22 cellular contexts compared by ENCODE assay signal in the genomic region with DNA sequence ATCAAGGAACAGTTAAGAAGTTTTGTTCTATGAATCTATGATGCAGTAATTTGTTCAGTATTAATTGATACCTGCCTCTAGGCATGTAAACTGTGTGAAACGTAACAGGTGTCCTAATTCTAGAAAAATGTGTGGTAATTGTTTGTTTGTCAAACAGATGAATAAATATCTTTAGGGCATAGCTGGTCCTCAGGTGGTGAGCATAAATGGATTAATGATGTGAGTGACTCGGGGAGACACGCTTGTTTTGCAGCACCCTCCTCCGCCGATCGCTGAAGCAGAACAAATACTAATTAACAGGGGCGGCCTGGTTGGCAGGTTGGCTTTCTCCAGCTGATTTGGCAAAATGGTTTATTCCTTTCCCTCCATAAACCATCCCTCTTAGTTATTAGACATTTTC.
A peak's percentile ranks its signal among the peaks of the same experiment; 100 is the strongest.
DNase-seq lines count a peak whose midpoint lies in the region; ATAC-seq and TF ChIP-seq lines count a peak whose summit lies in the region.
"Had no signal": no experiment of that assay in that cellular context is flagged by ENCODE, and none has a peak within 500 bp of the region (broad histone marks: within the 10 kb centered on the region; RNA-seq: fewer than 3 reads in every experiment).

No MANE protein-coding gene starts in this region.

- ATAC-seq in GM23338 (no peak), natural killer cell (no peak), HG03196 (IDR thresholded peaks at IDR 0.05; ENCODE audit: unreplicated experiment) (no peak)
- ATAC-seq in stimulated activated naive B cell treated with anti-CD40 and anti-IgM and Interleukin-4, amounts not matched to agents 10 μg/mL and 1 μg/mL and 100 μg/mL, for 72 hours (replicated peaks) = no peak
- ATAC-seq: activated CD4-positive, alpha-beta T cell treated with anti-CD3 and anti-CD28 coated beads for 36 hours; foreskin keratinocyte; GM12878; naive thymus-derived CD8-positive, alpha-beta T cell had no signal

- DNase-seq in GM23338 (ENCODE audit: low spot score) (peak; percentile 17), NCI-H146 treated with DMSO at 0.1 percent for 48 hours (lab: John Stamatoyannopoulos, UW; ENCODE audit: unreplicated experiment) (peak; percentile 10), NCI-H82 (lab: John Stamatoyannopoulos, UW) (peak; percentile 92), nephron progenitor cell (peak; percentile 30), osteocyte (ENCODE audit: extremely low spot score, unreplicated experiment) (no peak), natural killer cell (no peak)
- DNase-seq in stimulated activated naive B cell treated with anti-CD40 and anti-IgM and Interleukin-4, amounts not matched to agents 10 μg/mL and 1 μg/mL and 100 μg/mL, for 72 hours = no peak
- DNase-seq: activated CD4-positive, alpha-beta T cell treated with anti-CD3 and anti-CD28 coated beads for 36 hours; foreskin keratinocyte; GOT3; hypothalamus; Karpas-422; kidney; mesenchymal stem cell; naive thymus-derived CD8-positive, alpha-beta T cell; NCI-H1048; psoas muscle; small intestine; stimulated activated CD4-positive, alpha-beta T cell treated with anti-CD3 and anti-CD28 coated beads, Interleukin-4, amount 100 ng/mL, for 1 hour had no signal

- H3K27me3 Mint-ChIP-seq in GM23338 (ENCODE audit: insufficient read depth, low read depth, poor library complexity) = peaks cover 2% of the 10 kb centered on the region
- H3K27me3 Mint-ChIP-seq in nephron progenitor cell (ENCODE audit: low read depth, poor library complexity) = peaks cover 3% of the 10 kb centered on the region
- H3K27me3 Mint-ChIP-seq in osteocyte (ENCODE audit: unreplicated experiment) = no peaks in the 10 kb centered on the region
- no peaks in the 10 kb centered on the region for H3K27me3 Mint-ChIP-seq in stimulated activated naive B cell treated with anti-CD40 and anti-IgM and Interleukin-4, amounts not matched to agents 10 μg/mL and 1 μg/mL and 100 μg/mL, for 72 hours
- no peaks in the 10 kb centered on the region for H3K27me3 Mint-ChIP-seq in natural killer cell (ENCODE audit: low read depth in 2 of 2)
- H3K27me3 Mint-ChIP-seq: activated CD4-positive, alpha-beta T cell treated with anti-CD3 and anti-CD28 coated beads for 36 hours; naive thymus-derived CD8-positive, alpha-beta T cell had no signal

- H3K9me2 ChIP-seq in GM23338 (ENCODE audit: insufficient read depth) = no peaks in the 10 kb centered on the region

- H2AFZ ChIP-seq in GM23338 = no peak overlapping the region

- peaks cover 7% of the 10 kb centered on the region; the same call in 1 of the 3 replicates for H3K36me3 Mint-ChIP-seq in GM23338 (ENCODE audit: low read depth)
- H3K36me3 Mint-ChIP-seq in nephron progenitor cell (ENCODE audit: low read depth) = peaks cover 29% of the 10 kb centered on the region
- peaks cover 20% of the 10 kb centered on the region for H3K36me3 Mint-ChIP-seq in osteocyte (ENCODE audit: unreplicated experiment)
- peaks cover 28 to 48% of the 10 kb centered on the region in 2 donors for H3K36me3 Mint-ChIP-seq in stimulated activated naive B cell treated with anti-CD40 and anti-IgM and Interleukin-4, amounts not matched to agents 10 μg/mL and 1 μg/mL and 100 μg/mL, for 72 hours
- H3K36me3 Mint-ChIP-seq in natural killer cell = peaks cover 7% of the 10 kb centered on the region

- no peaks in the 10 kb centered on the region for H3K79me2 ChIP-seq in GM23338 (replicated peaks; ENCODE audit: insufficient read depth)

- H3K4me1 Mint-ChIP-seq in GM23338 (peaks cover 53% of the 10 kb centered on the region), nephron progenitor cell (peaks cover 99% of the 10 kb centered on the region), osteocyte (ENCODE audit: unreplicated experiment) (peaks cover 69% of the 10 kb centered on the region), natural killer cell (peaks cover 60 to 71% of the 10 kb centered on the region in 2 donors)
- H3K4me1 Mint-ChIP-seq in stimulated activated naive B cell treated with anti-CD40 and anti-IgM and Interleukin-4, amounts not matched to agents 10 μg/mL and 1 μg/mL and 100 μg/mL, for 72 hours = peaks cover 17 to 30% of the 10 kb centered on the region in 2 donors

- H3K4me3 Mint-ChIP-seq in GM23338 (no peak overlapping the region), nephron progenitor cell (peak overlapping the region; percentile 25), osteocyte (ENCODE audit: unreplicated experiment) (no peak overlapping the region), natural killer cell (no peak overlapping the region)
- H3K4me3 Mint-ChIP-seq in stimulated activated naive B cell treated with anti-CD40 and anti-IgM and Interleukin-4, amounts not matched to agents 10 μg/mL and 1 μg/mL and 100 μg/mL, for 72 hours = no peak overlapping the region
- H3K4me3 Mint-ChIP-seq: activated CD4-positive, alpha-beta T cell treated with anti-CD3 and anti-CD28 coated beads for 36 hours had no signal

- no peak overlapping the region for H3K4me3 ChIP-seq in GM23338
- H3K4me3 ChIP-seq: GM12878, psoas muscle had no signal

- H3K4me1 ChIP-seq in GM23338 (ENCODE audit: insufficient read depth) = peaks cover 52% of the 10 kb centered on the region
- H3K4me1 ChIP-seq: foreskin keratinocyte had no signal

- H3K27ac Mint-ChIP-seq in GM23338 (peak overlapping the region; percentile 76), nephron progenitor cell (peak overlapping the region; percentile 55), osteocyte (ENCODE audit: unreplicated experiment) (no peak overlapping the region), natural killer cell (peak overlapping the region in 1 of 2 donors; percentile 31)
- no peak overlapping the region for H3K27ac Mint-ChIP-seq in stimulated activated naive B cell treated with anti-CD40 and anti-IgM and Interleukin-4, amounts not matched to agents 10 μg/mL and 1 μg/mL and 100 μg/mL, for 72 hours
- H3K27ac Mint-ChIP-seq: activated CD4-positive, alpha-beta T cell treated with anti-CD3 and anti-CD28 coated beads for 36 hours had no signal

- no peaks in the 10 kb centered on the region; the same call in 1 of the 2 replicates for H3F3A ChIP-seq in GM23338 (replicated peaks; ENCODE audit: low read depth)

- TF ChIP-seq CTCF in GM23338 (conservative IDR thresholded peaks at IDR 0.05; ENCODE audit: low read depth in 2 of 2) (no peak), nephron progenitor cell (IDR thresholded peaks at IDR 0.05) (no peak), osteocyte (IDR thresholded peaks at IDR 0.05) (no peak), natural killer cell (IDR thresholded peaks at IDR 0.05) (no peak)

- H3K9me3 Mint-ChIP-seq in GM23338 (no peaks in the 10 kb centered on the region), nephron progenitor cell (no peaks in the 10 kb centered on the region), osteocyte (ENCODE audit: unreplicated experiment) (no peaks in the 10 kb centered on the region), natural killer cell (no peaks in the 10 kb centered on the region)
- no peaks in the 10 kb centered on the region for H3K9me3 Mint-ChIP-seq in stimulated activated naive B cell treated with anti-CD40 and anti-IgM and Interleukin-4, amounts not matched to agents 10 μg/mL and 1 μg/mL and 100 μg/mL, for 72 hours
- H3K9me3 Mint-ChIP-seq: naive thymus-derived CD8-positive, alpha-beta T cell had no signal

- peak overlapping the region; percentile 11; the same call in 1 of the 2 replicates for H3K4me2 ChIP-seq in GM23338

- no peaks in the 10 kb centered on the region for H3K27me3 ChIP-seq in GM23338 (ENCODE audit: insufficient read depth)
- H3K27me3 ChIP-seq: foreskin keratinocyte had no signal

- no peaks in the 10 kb centered on the region for H3K36me3 ChIP-seq in GM23338 (ENCODE audit: insufficient read depth)

- intact Hi-C loops in natural killer cell (cut with micrococcal nuclease) = no loop called here

- no peaks in the 10 kb centered on the region for H4K20me1 ChIP-seq in GM23338 (replicated peaks; ENCODE audit: insufficient read depth)

- H3K27ac ChIP-seq in GM23338 (ENCODE audit: low read depth) = no peak overlapping the region; the same call in 1 of the 2 replicates
- H3K27ac ChIP-seq: epithelial cell of prostate, foreskin keratinocyte, psoas muscle had no signal

TF ChIP-seq in GM23338, 12 proteins besides CTCF, POLR2A, EP300 and RAD21 (continues in another document):
- TF ChIP-seq ZNF114 (CRISPR knock-in tag; IDR thresholded peaks at IDR 0.05) = no peak
- TF ChIP-seq CREB1 (CRISPR knock-in tag; IDR thresholded peaks at IDR 0.05; ENCODE audit: low read depth) = no peak
- no peak for TF ChIP-seq POLR2AphosphoS5 (IDR thresholded peaks at IDR 0.05; ENCODE audit: low read depth)
- TF ChIP-seq NANOG (IDR thresholded peaks at IDR 0.05; ENCODE audit: borderline replicate concordance) = no peak
- TF ChIP-seq, protein P1, sequence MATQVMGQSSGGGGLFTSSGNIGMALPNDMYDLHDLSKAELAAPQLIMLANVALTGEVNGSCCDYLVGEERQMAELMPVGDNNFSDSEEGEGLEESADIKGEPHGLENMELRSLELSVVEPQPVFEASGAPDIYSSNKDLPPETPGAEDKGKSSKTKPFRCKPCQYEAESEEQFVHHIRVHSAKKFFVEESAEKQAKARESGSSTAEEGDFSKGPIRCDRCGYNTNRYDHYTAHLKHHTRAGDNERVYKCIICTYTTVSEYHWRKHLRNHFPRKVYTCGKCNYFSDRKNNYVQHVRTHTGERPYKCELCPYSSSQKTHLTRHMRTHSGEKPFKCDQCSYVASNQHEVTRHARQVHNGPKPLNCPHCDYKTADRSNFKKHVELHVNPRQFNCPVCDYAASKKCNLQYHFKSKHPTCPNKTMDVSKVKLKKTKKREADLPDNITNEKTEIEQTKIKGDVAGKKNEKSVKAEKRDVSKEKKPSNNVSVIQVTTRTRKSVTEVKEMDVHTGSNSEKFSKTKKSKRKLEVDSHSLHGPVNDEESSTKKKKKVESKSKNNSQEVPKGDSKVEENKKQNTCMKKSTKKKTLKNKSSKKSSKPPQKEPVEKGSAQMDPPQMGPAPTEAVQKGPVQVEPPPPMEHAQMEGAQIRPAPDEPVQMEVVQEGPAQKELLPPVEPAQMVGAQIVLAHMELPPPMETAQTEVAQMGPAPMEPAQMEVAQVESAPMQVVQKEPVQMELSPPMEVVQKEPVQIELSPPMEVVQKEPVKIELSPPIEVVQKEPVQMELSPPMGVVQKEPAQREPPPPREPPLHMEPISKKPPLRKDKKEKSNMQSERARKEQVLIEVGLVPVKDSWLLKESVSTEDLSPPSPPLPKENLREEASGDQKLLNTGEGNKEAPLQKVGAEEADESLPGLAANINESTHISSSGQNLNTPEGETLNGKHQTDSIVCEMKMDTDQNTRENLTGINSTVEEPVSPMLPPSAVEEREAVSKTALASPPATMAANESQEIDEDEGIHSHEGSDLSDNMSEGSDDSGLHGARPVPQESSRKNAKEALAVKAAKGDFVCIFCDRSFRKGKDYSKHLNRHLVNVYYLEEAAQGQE (IDR thresholded peaks at IDR 0.05; ENCODE audit: unreplicated experiment) = no peak
- TF ChIP-seq JUNB (IDR thresholded peaks at IDR 0.05; ENCODE audit: unreplicated experiment) = no peak

Comparison
In these comparisons a context has a peak if more than half of its experiments do, and no peak if none do; other contexts are left out.
1. DNase-seq: peak in GM23338 (single experiment), NCI-H146 treated with DMSO at 0.1 percent for 48 hours (single experiment), NCI-H82 (single experiment) and nephron progenitor cell (single experiment); none in osteocyte (single experiment), stimulated activated naive B cell treated with anti-CD40 and anti-IgM and Interleukin-4, amounts not matched to agents 10 μg/mL and 1 μg/mL and 100 μg/mL, for 72 hours (single experiment) and natural killer cell (single experiment).
2. H3K27ac Mint-ChIP-seq: peak in GM23338 (single experiment) and nephron progenitor cell (single experiment); none in osteocyte (single experiment) and stimulated activated naive B cell treated with anti-CD40 and anti-IgM and Interleukin-4, amounts not matched to agents 10 μg/mL and 1 μg/mL and 100 μg/mL, for 72 hours (single experiment).